ENCODE assay signal across 7 cellular contexts in the genomic region with DNA sequence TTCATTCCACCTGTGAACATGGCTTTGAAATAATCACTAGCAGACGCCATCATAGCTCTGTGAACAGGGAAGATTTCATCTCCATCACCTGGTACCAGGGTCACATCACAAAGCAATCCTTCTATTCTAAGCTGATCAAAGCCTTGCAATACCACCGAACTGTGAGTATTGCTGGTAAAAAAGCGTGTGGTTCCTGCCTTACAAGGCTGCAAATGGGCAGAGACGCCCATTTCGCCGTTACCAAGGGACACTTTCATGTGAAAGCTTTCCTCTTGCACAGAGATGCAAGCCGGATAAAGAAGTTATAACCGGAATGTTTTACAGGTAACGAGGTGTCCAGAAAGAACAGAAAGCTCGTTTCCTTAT. TPM values are rescaled to one million over a fixed set of nuclear protein-coding genes. Genes with fewer than 3 reads are reported as not detected.
A peak's percentile ranks its signal among the peaks of the same experiment; 100 is the strongest.
DNase-seq lines count a peak whose midpoint lies in the region; ATAC-seq, FAIRE-seq and TF ChIP-seq lines count a peak whose summit lies in the region.
"Had no signal": no experiment of that assay in that cellular context is flagged by ENCODE, and none has a peak within 500 bp of the region (broad histone marks: within the 10 kb centered on the region; RNA-seq: fewer than 3 reads in every experiment).

No MANE protein-coding gene starts in this region.

- peaks cover 56 to 66% (median 65%) of the 10 kb centered on the region in 3 donors for H3K4me1 Mint-ChIP-seq in CD8-positive, alpha-beta memory T cell
- H3K4me1 Mint-ChIP-seq in astrocyte (ENCODE audit: low read depth, unreplicated experiment) (peaks cover 29% of the 10 kb centered on the region), naive B cell (peaks cover 23 to 38% (median 37%) of the 10 kb centered on the region in 3 donors)

- H3K79me2 ChIP-seq in astrocyte (ENCODE audit: insufficient read depth, low read length), result peaks cover 56% of the 10 kb centered on the region

- H3K27me3 ChIP-seq in CD8-positive, alpha-beta memory T cell (ENCODE audit: insufficient read depth, low read length, poor library complexity, severe bottlenecking), result peaks cover 5% of the 10 kb centered on the region
- no peaks in the 10 kb centered on the region for H3K27me3 ChIP-seq in astrocyte (ENCODE audit: insufficient read depth, low read length)

- peaks cover 4 to 6% of the 10 kb centered on the region in 2 donors for H3K27me3 Mint-ChIP-seq in CD8-positive, alpha-beta memory T cell
- no peaks in the 10 kb centered on the region for H3K27me3 Mint-ChIP-seq in astrocyte (ENCODE audit: low read depth, unreplicated experiment)
- H3K27me3 Mint-ChIP-seq in naive B cell, result peaks cover 8 to 13% (median 12%) of the 10 kb centered on the region in 3 donors

- H3K9me3 ChIP-seq in CD8-positive, alpha-beta memory T cell (ENCODE audit: low read length), result no peaks in the 10 kb centered on the region
- no peaks in the 10 kb centered on the region for H3K9me3 ChIP-seq in astrocyte (ENCODE audit: insufficient read depth, low read depth, low read length)

- peaks cover 6 to 42% (median 6%) of the 10 kb centered on the region in 3 donors for H3K36me3 Mint-ChIP-seq in CD8-positive, alpha-beta memory T cell
- H3K36me3 Mint-ChIP-seq in astrocyte (ENCODE audit: low read depth, unreplicated experiment), result peaks cover 11% of the 10 kb centered on the region
- no peaks in the 10 kb centered on the region for H3K36me3 Mint-ChIP-seq in naive B cell

- ATAC-seq in HG02938 (IDR thresholded peaks at IDR 0.05; ENCODE audit: unreplicated experiment), result peak; percentile 16
- peak; percentile 4 to 13 for ATAC-seq in naive B cell (ENCODE audit: low read depth in 2 of 2)

- peak overlapping the region; percentile 92 to 99 (median 94) for H3K4me3 Mint-ChIP-seq in CD8-positive, alpha-beta memory T cell
- H3K4me3 Mint-ChIP-seq in astrocyte (ENCODE audit: unreplicated experiment), result peak overlapping the region; percentile 92
- peak overlapping the region; percentile 87 to 95 (median 92) for H3K4me3 Mint-ChIP-seq in naive B cell

- no peak for TF ChIP-seq CTCF in astrocyte (IDR thresholded peaks at IDR 0.05; ENCODE audit: insufficient read depth, low read depth, low read length)

- POLR2A ChIA-PET in CD8-positive, alpha-beta memory T cell (lab: Charles Lee), result interaction anchor here (0.6 to 1.3 kb wide), 6 partner anchors 23 to 713 kb away, joined by 3 to 6 read pairs (median 3); partner anchors contain the start of gene MLLT3

- no peaks in the 10 kb centered on the region for H3K36me3 ChIP-seq in CD8-positive, alpha-beta memory T cell (ENCODE audit: insufficient read depth, low read length)
- H3K36me3 ChIP-seq in astrocyte (ENCODE audit: insufficient read depth, low read length), result peaks cover 5% of the 10 kb centered on the region

- peak overlapping the region; percentile 97 for H3K9ac ChIP-seq in astrocyte (ENCODE audit: low read length)

- H3K4me3 ChIP-seq in CD8-positive, alpha-beta memory T cell (ENCODE audit: low read length), result peak overlapping the region; percentile 84
- H3K4me3 ChIP-seq in astrocyte (ENCODE audit: insufficient read depth, low read depth, low read length), result peak overlapping the region; percentile 95

- H3K27ac Mint-ChIP-seq in CD8-positive, alpha-beta memory T cell, result peak overlapping the region; percentile 94 to 97 (median 96)
- H3K27ac Mint-ChIP-seq in astrocyte (ENCODE audit: unreplicated experiment) (peak overlapping the region; percentile 95), naive B cell (peak overlapping the region; percentile 76 to 95 (median 87))

- DNase-seq in CD8-positive, alpha-beta memory T cell, result no peak
- DNase-seq in astrocyte (ENCODE audit: low read depth) (no peak), naive B cell (no peak), NCI-H187 treated with DMSO at 0.1 percent for 48 hours (lab: John Stamatoyannopoulos, UW) (no peak), DMS79 (lab: John Stamatoyannopoulos, UW) (no peak)

- peak overlapping the region; percentile 89 for H3K27ac ChIP-seq in CD8-positive, alpha-beta memory T cell (ENCODE audit: low read depth, low read length)
- peak overlapping the region; percentile 93 for H3K27ac ChIP-seq in astrocyte (ENCODE audit: low read depth, low read length)

- H4K20me1 ChIP-seq in astrocyte (ENCODE audit: insufficient read depth, low read length), result peaks cover 46% of the 10 kb centered on the region

- FAIRE-seq in astrocyte (lab: Jason Lieb, UNC), result peak; percentile 23

- peak overlapping the region; percentile 92 for H3K4me2 ChIP-seq in astrocyte (ENCODE audit: low read length)

- peak overlapping the region; percentile 82 for H2AFZ ChIP-seq in astrocyte (ENCODE audit: low read depth, low read length)

- CTCF ChIA-PET in CD8-positive, alpha-beta memory T cell (lab: Charles Lee), result interaction anchor here (0.7 to 3.2 kb wide), 8 partner anchors 9 to 151 kb away, joined by 3 to 25 read pairs (median 4); no protein-coding TSS in a partner anchor

- peaks cover 0 to 5% (median 0%) of the 10 kb centered on the region in 5 donors for H3K9me3 Mint-ChIP-seq in CD8-positive, alpha-beta memory T cell
- H3K9me3 Mint-ChIP-seq in astrocyte (ENCODE audit: unreplicated experiment) (no peaks in the 10 kb centered on the region), naive B cell (no peaks in the 10 kb centered on the region)

- H3K4me1 ChIP-seq in CD8-positive, alpha-beta memory T cell (ENCODE audit: insufficient read depth, low read length), result peaks cover 49% of the 10 kb centered on the region
- peaks cover 17% of the 10 kb centered on the region for H3K4me1 ChIP-seq in astrocyte (ENCODE audit: insufficient read depth, low read length)

RNA-seq across cellular contexts. Expression of gene KLHL9, which starts 0.6 kb away (rescaled TPM):
- total RNA-seq in CD8-positive, alpha-beta memory T cell, result 10 to 100 TPM; 16.0 to 16.3 TPM
- polyA plus RNA-seq in CD8-positive, alpha-beta memory T cell, result 16.9 TPM
- total RNA-seq in astrocyte, result 30.3 and 30.4 TPM in 2 replicates
- 10 to 100 TPM in 1 of 6 donors, 1 to 10 TPM in 5; 5.0 to 10.4 (median 6.2) TPM for polyA plus RNA-seq in naive B cell (ENCODE audit: low read depth in 6 of 6)

RNA-seq across cellular contexts. Expression of gene IFNA6, which starts 16.1 kb away (rescaled TPM):
- not detected for total RNA-seq in CD8-positive, alpha-beta memory T cell
- not detected for polyA plus RNA-seq in CD8-positive, alpha-beta memory T cell
- not detected in 2 replicates for total RNA-seq in astrocyte
- not detected for polyA plus RNA-seq in naive B cell (ENCODE audit: low read depth in 6 of 6)
- total RNA-seq: M059J had no signal

RNA-seq across cellular contexts. Expression of gene IFNA5, which starts 29.5 kb away (rescaled TPM):
- not detected for total RNA-seq in CD8-positive, alpha-beta memory T cell
- polyA plus RNA-seq in CD8-positive, alpha-beta memory T cell, result not detected
- total RNA-seq in astrocyte, result not detected in 2 replicates
- polyA plus RNA-seq in naive B cell (ENCODE audit: low read depth in 6 of 6), result not detected
- total RNA-seq: M059J had no signal

RNA-seq across cellular contexts. Expression of gene IFNA13, which starts 33.3 kb away (rescaled TPM):
- not detected for total RNA-seq in CD8-positive, alpha-beta memory T cell
- polyA plus RNA-seq in CD8-positive, alpha-beta memory T cell, result not detected
- total RNA-seq in astrocyte, result not detected in 2 replicates
- not detected for polyA plus RNA-seq in naive B cell (ENCODE audit: low read depth in 6 of 6)
- total RNA-seq: M059J had no signal

RNA-seq across cellular contexts. Expression of gene IFNA2, which starts 50.6 kb away (rescaled TPM):
- total RNA-seq in CD8-positive, alpha-beta memory T cell, result not detected
- not detected for polyA plus RNA-seq in CD8-positive, alpha-beta memory T cell
- total RNA-seq in astrocyte, result not detected in 2 replicates
- not detected for polyA plus RNA-seq in naive B cell (ENCODE audit: low read depth in 6 of 6)
- total RNA-seq: M059J had no signal
